ENCODE assay signal across 16 cellular contexts in the genomic region with DNA sequence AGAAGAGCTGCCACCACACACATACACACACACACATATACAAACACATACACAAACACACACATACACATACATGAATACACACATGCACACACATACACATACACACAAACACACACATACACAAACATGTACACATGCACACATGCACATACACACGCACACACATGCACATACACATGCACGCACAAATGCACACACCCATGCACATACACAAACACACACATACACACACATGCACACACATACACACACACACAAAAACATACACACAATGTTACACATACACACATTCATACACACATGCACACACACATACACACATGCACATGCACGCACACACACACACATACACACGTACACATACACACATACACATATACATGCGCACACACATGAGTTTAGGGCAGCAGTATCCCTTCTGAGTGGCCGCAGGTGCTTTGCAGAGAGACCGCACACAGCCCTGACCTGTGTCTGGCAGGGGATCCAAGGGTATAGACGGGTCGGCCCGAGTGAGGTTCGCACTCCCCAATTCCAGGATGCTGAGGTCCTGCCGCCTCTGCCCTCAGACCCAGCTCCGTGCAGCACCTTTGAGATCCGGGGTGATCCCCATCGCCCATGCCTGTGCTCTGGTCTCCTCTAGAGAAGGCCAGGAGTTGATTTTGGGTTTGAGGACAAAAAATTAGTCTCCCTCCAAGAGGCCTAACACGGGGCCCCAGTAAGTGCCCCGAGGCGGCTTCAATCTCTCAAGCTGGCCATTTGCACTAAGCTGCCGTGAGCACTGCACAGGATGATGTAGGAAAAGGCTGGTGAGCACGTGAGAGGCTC. TPM values are rescaled to one million over a fixed set of nuclear protein-coding genes. Genes with fewer than 3 reads are reported as not detected.
DNase-seq lines count a peak whose midpoint lies in the region; ATAC-seq, FAIRE-seq and TF ChIP-seq lines count a peak whose summit lies in the region.
"Had no signal": no experiment of that assay in that cellular context is flagged by ENCODE, and none has a peak within 500 bp of the region (broad histone marks: within the 10 kb centered on the region; RNA-seq: fewer than 3 reads in every experiment).

No MANE protein-coding gene starts in this region.

- no peaks in the 10 kb centered on the region for H4K20me1 ChIP-seq in GM12878 (ENCODE audit: control insufficient read depth, insufficient read depth)

- no peak for TF ChIP-seq CTCF in GM12878 (IDR thresholded peaks at IDR 0.05 in 2 of 3, conservative IDR thresholded peaks at IDR 0.05 in 1 of 3; ENCODE audit: control insufficient read depth in 2 of 3, extremely low read depth in 1 of 3, insufficient read depth in 1 of 3, low read depth in 3 of 3, low read length in 3 of 3)

- 54% methylated on average over 20 of the region's 20 CpGs for WGBS in GM12878 (ENCODE audit: insufficient coverage, insufficient replicate concordance, low lambda C conversion rate, missing lambda C conversion rate)

- no peaks in the 10 kb centered on the region for H3K36me3 ChIP-seq in GM12878 (ENCODE audit: control insufficient read depth in 2 of 2, insufficient read depth in 2 of 2, low read length in 1 of 2)
- H3K36me3 ChIP-seq in naive thymus-derived CD4-positive, alpha-beta T cell (ENCODE audit: control insufficient read depth in 2 of 3, insufficient read depth in 3 of 3, low read length in 3 of 3) = no peaks in the 10 kb centered on the region
- H3K36me3 ChIP-seq: MG63 had no signal

- no peak overlapping the region for H3K27ac ChIP-seq in GM12878 (ENCODE audit: control insufficient read depth, insufficient read depth)
- H3K27ac ChIP-seq in naive thymus-derived CD4-positive, alpha-beta T cell (ENCODE audit: low read depth, low read length) = no peak overlapping the region
- H3K27ac ChIP-seq: 22Rv1, HL-60 had no signal

- no peak overlapping the region for H3K4me3 ChIP-seq in GM12878
- H3K4me3 ChIP-seq in naive thymus-derived CD4-positive, alpha-beta T cell (ENCODE audit: low read length) = no peak overlapping the region
- H3K4me3 ChIP-seq: MG63 had no signal

- H3K27me3 Mint-ChIP-seq in naive thymus-derived CD4-positive, alpha-beta T cell = peaks cover 0 to 5% (median 0%) of the 10 kb centered on the region in 5 donors

- no peak overlapping the region for H3K9ac ChIP-seq in GM12878 (ENCODE audit: control insufficient read depth, insufficient read depth, low read length)

- SMC1A ChIA-PET in GM12878 (lab: Charles Lee; ENCODE audit: uncharacterized antibody, unreplicated experiment) = no interaction called here

- in situ Hi-C loops in GM12878 (cut with MboI) = no loop called here

- no peak overlapping the region for H3K4me3 Mint-ChIP-seq in naive thymus-derived CD4-positive, alpha-beta T cell

- peaks cover 0 to 11% (median 2%) of the 10 kb centered on the region in 11 donors for H3K9me3 Mint-ChIP-seq in naive thymus-derived CD4-positive, alpha-beta T cell

- no peak overlapping the region for H2AFZ ChIP-seq in GM12878 (ENCODE audit: control insufficient read depth, low read depth, low read length)

- H3K36me3 Mint-ChIP-seq in naive thymus-derived CD4-positive, alpha-beta T cell = peaks cover 0 to 6% (median 0%) of the 10 kb centered on the region in 5 donors

- DNase-seq in activated effector memory CD4-positive, alpha-beta T cell treated with anti-CD3 and anti-CD28 coated beads, Interleukin-2, amount 50 U/mL, for 16 hours = peak; percentile 44
- no peak for DNase-seq in activated effector memory CD4-positive, alpha-beta T cell treated with Interleukin-2 at 50 U/mL for 16 hours
- no peak for DNase-seq in GM12878 (ENCODE audit: low read depth, low spot score)
- no peak for DNase-seq in naive thymus-derived CD4-positive, alpha-beta T cell
- DNase-seq in urothelium cell line (ENCODE audit: low spot score) = no peak
- no peak for DNase-seq in NCI-H2196 treated with DMSO at 0.1 percent for 48 hours (lab: John Stamatoyannopoulos, UW; ENCODE audit: unreplicated experiment)
- DNase-seq: MG63, NCI-H1105, NCI-H446 treated with DMSO at 0.1 percent for 48 hours, SIG-M5 had no signal

- no peak overlapping the region for H3K27ac Mint-ChIP-seq in naive thymus-derived CD4-positive, alpha-beta T cell

- no peaks in the 10 kb centered on the region for H3K79me2 ChIP-seq in GM12878 (ENCODE audit: control insufficient read depth, insufficient read depth, low read length)

- RAD21 ChIA-PET in GM12878 (lab: Charles Lee; ENCODE audit: unreplicated experiment) = no interaction called here

- no peaks in the 10 kb centered on the region; a peak in 2 of 4 replicates for H3K27me3 ChIP-seq in GM12878 (replicated peaks in 1 of 2; ENCODE audit: control insufficient read depth in 2 of 2, insufficient read depth in 2 of 2, low read length in 1 of 2)
- no peaks in the 10 kb centered on the region for H3K27me3 ChIP-seq in naive thymus-derived CD4-positive, alpha-beta T cell (ENCODE audit: control insufficient read depth in 2 of 2, insufficient read depth in 2 of 2, low read length in 2 of 2)
- H3K27me3 ChIP-seq: MG63 had no signal

- CTCF ChIA-PET in GM12878 (lab: Yijun Ruan, JAX) = no interaction called here
- CTCF ChIA-PET in naive thymus-derived CD4-positive, alpha-beta T cell (lab: Charles Lee) = interaction anchor here (0.6 kb wide), 1 partner anchor 1918 kb away, joined by 3 read pairs; no protein-coding TSS in a partner anchor

- TF ChIP-seq RAD21 in GM12878 (IDR thresholded peaks at IDR 0.05; ENCODE audit: insufficient read depth, low read depth, low read length) = no peak

- peaks cover 4% of the 10 kb centered on the region; the same call in 1 of the 3 replicates for H3K9me3 ChIP-seq in GM12878 (replicated peaks; ENCODE audit: control insufficient read depth, insufficient read depth, low read length)
- H3K9me3 ChIP-seq in naive thymus-derived CD4-positive, alpha-beta T cell (ENCODE audit: control insufficient read depth in 2 of 3, low read length in 3 of 3) = no peaks in the 10 kb centered on the region
- H3K9me3 ChIP-seq: MG63 had no signal

- no peak for TF ChIP-seq EP300 in GM12878 (IDR thresholded peaks at IDR 0.05; ENCODE audit: borderline replicate concordance in 1 of 2, control insufficient read depth in 1 of 2, low read depth in 2 of 2, low read length in 2 of 2)

- peaks cover 0 to 2% (median 0%) of the 10 kb centered on the region in 7 donors for H3K4me1 Mint-ChIP-seq in naive thymus-derived CD4-positive, alpha-beta T cell

- POLR2A ChIA-PET in GM12878 (lab: Charles Lee) = no interaction called here
- POLR2A ChIA-PET in naive thymus-derived CD4-positive, alpha-beta T cell (lab: Charles Lee) = interaction anchor here (0.6 kb wide), 1 partner anchor 1335 kb away, joined by 3 read pairs; no protein-coding TSS in a partner anchor

- ATAC-seq in GM12878 = no peak
- ATAC-seq in naive thymus-derived CD4-positive, alpha-beta T cell = peak; percentile 15
- no peak for ATAC-seq in HG02571 (IDR thresholded peaks at IDR 0.05; ENCODE audit: unreplicated experiment)
- no peak for ATAC-seq in GM21825 (IDR thresholded peaks at IDR 0.05; ENCODE audit: unreplicated experiment)

- BruUV-seq in GM12878 (replicated peaks; lab: Mats Ljungman, UMichigan) = no TSS peak

- FAIRE-seq in GM12878 (lab: Jason Lieb, UNC) (no peak), urothelium cell line (lab: Jason Lieb, UNC) (peak; percentile 98)
- FAIRE-seq: GM18507, RCC 7860 had no signal

- H3K4me2 ChIP-seq in GM12878 (ENCODE audit: control insufficient read depth, insufficient read depth) = no peak overlapping the region

- intact Hi-C loops in GM12878 (cut with micrococcal nuclease; ENCODE audit: unreplicated experiment) = no loop called here
- intact Hi-C loops in naive thymus-derived CD4-positive, alpha-beta T cell (cut with micrococcal nuclease) = no loop called here

- TF ChIP-seq POLR2A in GM12878 (IDR thresholded peaks at IDR 0.05; ENCODE audit: low read depth, low read length) = no peak

- H3K4me1 ChIP-seq in GM12878 (ENCODE audit: control insufficient read depth, insufficient read depth, low read length) = no peaks in the 10 kb centered on the region
- H3K4me1 ChIP-seq in naive thymus-derived CD4-positive, alpha-beta T cell (ENCODE audit: control insufficient read depth in 2 of 2, insufficient read depth in 2 of 2, low read length in 2 of 2) = no peaks in the 10 kb centered on the region

TF ChIP-seq in GM12878, 131 proteins besides CTCF, POLR2A, EP300 and RAD21 (continues in another document):
- TF ChIP-seq, protein P1, sequence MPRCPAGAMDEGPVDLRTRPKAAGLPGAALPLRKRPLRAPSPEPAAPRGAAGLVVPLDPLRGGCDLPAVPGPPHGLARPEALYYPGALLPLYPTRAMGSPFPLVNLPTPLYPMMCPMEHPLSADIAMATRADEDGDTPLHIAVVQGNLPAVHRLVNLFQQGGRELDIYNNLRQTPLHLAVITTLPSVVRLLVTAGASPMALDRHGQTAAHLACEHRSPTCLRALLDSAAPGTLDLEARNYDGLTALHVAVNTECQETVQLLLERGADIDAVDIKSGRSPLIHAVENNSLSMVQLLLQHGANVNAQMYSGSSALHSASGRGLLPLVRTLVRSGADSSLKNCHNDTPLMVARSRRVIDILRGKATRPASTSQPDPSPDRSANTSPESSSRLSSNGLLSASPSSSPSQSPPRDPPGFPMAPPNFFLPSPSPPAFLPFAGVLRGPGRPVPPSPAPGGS (IDR thresholded peaks at IDR 0.05; ENCODE audit: borderline replicate concordance, insufficient read depth, low read depth, low read length, poor library complexity, severe bottlenecking) = peak; percentile 85

RNA-seq across cellular contexts. Expression of a gene that starts 56.8 kb away (rescaled TPM):
- 25.2 and 32.0 TPM in 2 replicates for total RNA-seq in GM12878 (2013; cell fraction: nucleolus; rRNA removed)
- total RNA-seq in GM12878 (2014; rRNA removed) (3.2 and 3.6 TPM in 2 replicates), GM12878 (2014; rRNA removed; fragmentation: Illumina TruSeq; extraction: Trizol) (2.8 and 3.7 TPM in 2 replicates), GM12878 (2021) (4.4 and 4.8 TPM in 2 replicates)
- polyA plus RNA-seq in GM12878 (2011; ENCODE audit: low read depth) = 2.6 TPM
- polyA plus RNA-seq in GM12878 (2011; rRNA removed) (9.8 and 11.6 TPM in 2 replicates), GM12878 (2014; fragmentation: Illumina TruSeq; extraction: Trizol) (2.4 and 3.4 TPM in 2 replicates), GM12878 (2014; fragmentation: Nextera tagmentation; extraction: Ambion mirVana) (1 to 10 TPM; 6.1 to 6.2 TPM), GM12878 (2014; rRNA removed) (4.0 and 4.9 TPM in 2 replicates), GM12878 (2016; fragmentation: Nextera tagmentation; extraction: Ambion mirVana) (1 to 10 TPM; 6.2 to 7.7 TPM)
- polyA plus RNA-seq in GM12878 (2011; cell fraction: cytosol; rRNA removed) = 4.4 and 5.1 TPM in 2 replicates
- 6.8 and 6.9 TPM in 2 replicates for polyA plus RNA-seq in GM12878 (2011; cell fraction: nucleus; rRNA removed)
- 2.7 and 3.3 TPM in 2 replicates for polyA plus RNA-seq in GM12878 (2012)
- polyA minus RNA-seq in GM12878 (2011; rRNA and poly(A)+ RNA removed) = 3.1 and 3.7 TPM in 2 replicates
- 0.62 and 1.6 TPM in 2 replicates for polyA minus RNA-seq in GM12878 (2011; cell fraction: cytosol; rRNA and poly(A)+ RNA removed)
- 5.4 and 9.2 TPM in 2 replicates for polyA minus RNA-seq in GM12878 (2011; cell fraction: nucleus; rRNA and poly(A)+ RNA removed)
- 10 to 100 TPM; 11.6 to 15.6 (median 13.2) TPM for total RNA-seq in naive thymus-derived CD4-positive, alpha-beta T cell
- 10 to 100 TPM in 1 of 2 donors, 1 to 10 TPM in 1; 6.6 to 12.8 TPM for polyA plus RNA-seq in naive thymus-derived CD4-positive, alpha-beta T cell
